In genomic region chr7:25886387-25887240, GRCh38 we compare ENCODE assay signal across 19 cellular contexts.
DNase-seq lines count a peak whose midpoint lies in the region; ATAC-seq and TF ChIP-seq lines count a peak whose summit lies in the region.
"Had no signal": no experiment of that assay in that cellular context is flagged by ENCODE, and none has a peak within 500 bp of the region (broad histone marks: within the 10 kb centered on the region; RNA-seq: fewer than 3 reads in every experiment).

No MANE protein-coding gene starts in this region.

- no peak overlapping the region for H3K4me3 ChIP-seq in KMS-11 (IDR thresholded peaks at IDR 0.05; ENCODE audit: insufficient read depth, low read depth, low read length)
- H3K4me3 ChIP-seq in skeletal muscle tissue (ENCODE audit: low read length in 3 of 3): peak overlapping the region in 2 of 3 donors; percentile 1 to 32
- H3K4me3 ChIP-seq: uterus had no signal

- TF ChIP-seq CTCF in KMS-11 (conservative IDR thresholded peaks at IDR 0.05; ENCODE audit: low read depth, low read length): no peak

- H3K4me1 ChIP-seq in KMS-11 (ENCODE audit: low read depth, poor library complexity, severe bottlenecking) (peaks cover 58% of the 10 kb centered on the region), skeletal muscle tissue (ENCODE audit: control insufficient read depth in 3 of 3, insufficient read depth in 3 of 3, low read length in 3 of 3) (peaks cover 7 to 22% (median 8%) of the 10 kb centered on the region in 3 donors)
- H3K4me1 ChIP-seq: uterus had no signal

- ATAC-seq in GM18861 (IDR thresholded peaks at IDR 0.05; ENCODE audit: unreplicated experiment) (no peak), HG02759 (IDR thresholded peaks at IDR 0.05; ENCODE audit: unreplicated experiment) (no peak)
- no peak for ATAC-seq in stimulated activated naive CD8-positive, alpha-beta T cell treated with anti-CD3 and anti-CD28 coated beads, Interleukin-15, Interleukin-2, amounts not matched to agents 100 U/mL and 50 U/mL, for 24 hours
- ATAC-seq: activated CD8-positive, alpha-beta T cell treated with anti-CD3 and anti-CD28 coated beads, Interleukin-2, amount 10 ng/mL, durations not matched to agents 7 days and 5 days; activated naive CD8-positive, alpha-beta T cell treated with anti-CD3 and anti-CD28 coated beads, Interleukin-2, amount 50 U/mL, for 24 hours; CD8-positive, alpha-beta T cell; sciatic nerve had no signal

- no peaks in the 10 kb centered on the region for H4K20me1 ChIP-seq in KMS-11 (ENCODE audit: insufficient read depth)

- peak overlapping the region; percentile 61 for H3K4me2 ChIP-seq in KMS-11

- H3K27me3 ChIP-seq in KMS-11 (ENCODE audit: insufficient read depth, low read depth) (no peaks in the 10 kb centered on the region), skeletal muscle tissue (ENCODE audit: control insufficient read depth in 3 of 3, insufficient read depth in 3 of 3, low read length in 3 of 3) (peaks cover 6 to 34% (median 13%) of the 10 kb centered on the region in 3 donors)

- H3K9me3 Mint-ChIP-seq in activated CD4-positive, alpha-beta T cell treated with anti-CD3 and anti-CD28 coated beads, Interleukin-2, amount 10 ng/mL, durations not matched to agents 24 days and 14 days: no peaks in the 10 kb centered on the region
- H3K9me3 Mint-ChIP-seq: activated naive CD8-positive, alpha-beta T cell treated with anti-CD3 and anti-CD28 coated beads, Interleukin-2, amount 50 U/mL, for 24 hours; activated T-helper 1 cell treated with anti-CD3 and anti-CD28 coated beads, Interleukin-12 subunit alpha, Interleukin-12 subunit beta, Interleukin-2, Interleukin-4 antibody, amounts not matched to agents 30 ng/mL and 10 ng/mL and 1 ng/mL, durations not matched to agents 14 hours and 24 hours and 36 hours; CD8-positive, alpha-beta T cell had no signal

- H3K27ac Mint-ChIP-seq in activated CD4-positive, alpha-beta T cell treated with anti-CD3 and anti-CD28 coated beads, Interleukin-2, amount 10 ng/mL, durations not matched to agents 24 days and 14 days: no peak overlapping the region
- H3K27ac Mint-ChIP-seq: activated CD8-positive, alpha-beta T cell treated with anti-CD3 and anti-CD28 coated beads, Interleukin-2, amount 10 ng/mL, durations not matched to agents 7 days and 5 days; activated naive CD8-positive, alpha-beta T cell treated with anti-CD3 and anti-CD28 coated beads, Interleukin-2, amount 50 U/mL, for 24 hours; activated T-helper 1 cell treated with anti-CD3 and anti-CD28 coated beads, Interleukin-12 subunit alpha, Interleukin-12 subunit beta, Interleukin-2, Interleukin-4 antibody, amounts not matched to agents 30 ng/mL and 10 ng/mL and 1 ng/mL, durations not matched to agents 14 hours and 24 hours and 36 hours; CD8-positive, alpha-beta T cell had no signal

- no peaks in the 10 kb centered on the region for H3K9me3 ChIP-seq in skeletal muscle tissue (ENCODE audit: control insufficient read depth in 3 of 3, low read length in 3 of 3)
- H3K9me3 ChIP-seq: neutrophil, uterus had no signal

- no peaks in the 10 kb centered on the region for H3K36me3 Mint-ChIP-seq in activated CD4-positive, alpha-beta T cell treated with anti-CD3 and anti-CD28 coated beads, Interleukin-2, amount 10 ng/mL, durations not matched to agents 24 days and 14 days (ENCODE audit: low read depth)
- H3K36me3 Mint-ChIP-seq: CD8-positive, alpha-beta T cell had no signal

- no peaks in the 10 kb centered on the region for H3K79me2 ChIP-seq in KMS-11 (ENCODE audit: insufficient read depth, low read depth)

- H3K4me3 Mint-ChIP-seq in activated CD4-positive, alpha-beta T cell treated with anti-CD3 and anti-CD28 coated beads, Interleukin-2, amount 10 ng/mL, durations not matched to agents 24 days and 14 days: no peak overlapping the region
- H3K4me3 Mint-ChIP-seq: activated CD8-positive, alpha-beta T cell treated with anti-CD3 and anti-CD28 coated beads, Interleukin-2, amount 10 ng/mL, durations not matched to agents 7 days and 5 days; activated naive CD8-positive, alpha-beta T cell treated with anti-CD3 and anti-CD28 coated beads, Interleukin-2, amount 50 U/mL, for 24 hours; activated T-helper 1 cell treated with anti-CD3 and anti-CD28 coated beads, Interleukin-12 subunit alpha, Interleukin-12 subunit beta, Interleukin-2, Interleukin-4 antibody, amounts not matched to agents 30 ng/mL and 10 ng/mL and 1 ng/mL, durations not matched to agents 14 hours and 24 hours and 36 hours; CD8-positive, alpha-beta T cell had no signal

- H3K27ac ChIP-seq in KMS-11: peak overlapping the region; percentile 50
- H3K27ac ChIP-seq in skeletal muscle tissue (ENCODE audit: low read depth, low read length): peak overlapping the region; percentile 91
- H3K27ac ChIP-seq: neutrophil, uterus had no signal

- no peaks in the 10 kb centered on the region for H3K36me3 ChIP-seq in KMS-11 (ENCODE audit: insufficient read depth)
- no peaks in the 10 kb centered on the region for H3K36me3 ChIP-seq in skeletal muscle tissue (ENCODE audit: control insufficient read depth in 3 of 3, insufficient read depth in 3 of 3, low read length in 3 of 3)
- H3K36me3 ChIP-seq: neutrophil, uterus had no signal

- H2AFZ ChIP-seq in KMS-11 (ENCODE audit: low read depth): peak overlapping the region; percentile 39

- intact Hi-C loops in activated CD4-positive, alpha-beta T cell treated with anti-CD3 and anti-CD28 coated beads, Interleukin-2, amount 10 ng/mL, durations not matched to agents 24 days and 14 days (cut with micrococcal nuclease): no loop called here

- H3K9ac ChIP-seq in KMS-11: peak overlapping the region; percentile 10; the same call in 1 of the 2 replicates
- H3K9ac ChIP-seq in skeletal muscle tissue (ENCODE audit: low read depth in 1 of 3, low read length in 3 of 3): peak overlapping the region; percentile 4 to 67 (median 55)

- DNase-seq in activated CD4-positive, alpha-beta T cell treated with anti-CD3 and anti-CD28 coated beads, Interleukin-2, amount 10 ng/mL, durations not matched to agents 24 days and 14 days: peak; percentile 53
- no peak for DNase-seq in activated CD4-positive, alpha-beta T cell treated with anti-CD3 and anti-CD28 coated beads, Interleukin-2, amount 50 U/mL, for 4 hours
- peak; percentile 91 for DNase-seq in cerebellar cortex (ENCODE audit: low spot score)
- DNase-seq in stimulated activated naive CD8-positive, alpha-beta T cell treated with anti-CD3 and anti-CD28 coated beads, Interleukin-15, Interleukin-2, amounts not matched to agents 100 U/mL and 50 U/mL, for 24 hours: no peak
- DNase-seq: activated CD8-positive, alpha-beta T cell treated with anti-CD3 and anti-CD28 coated beads, Interleukin-2, amount 10 ng/mL, durations not matched to agents 7 days and 5 days; activated naive CD8-positive, alpha-beta T cell treated with anti-CD3 and anti-CD28 coated beads, Interleukin-2, amount 50 U/mL, for 24 hours; CD8-positive, alpha-beta T cell; effector memory CD4-positive, alpha-beta T cell; hippocampal formation; midbrain; stimulated activated CD4-positive, alpha-beta T cell treated with anti-CD3 and anti-CD28 coated beads, Interleukin-1b, Interleukin-23, amount 100 ng/mL, for 48 hours; uterus had no signal

- H3K27me3 Mint-ChIP-seq in activated CD4-positive, alpha-beta T cell treated with anti-CD3 and anti-CD28 coated beads, Interleukin-2, amount 10 ng/mL, durations not matched to agents 24 days and 14 days: peaks cover 36% of the 10 kb centered on the region

- no peaks in the 10 kb centered on the region for H3K4me1 Mint-ChIP-seq in activated CD4-positive, alpha-beta T cell treated with anti-CD3 and anti-CD28 coated beads, Interleukin-2, amount 10 ng/mL, durations not matched to agents 24 days and 14 days
- H3K4me1 Mint-ChIP-seq: activated naive CD8-positive, alpha-beta T cell treated with anti-CD3 and anti-CD28 coated beads, Interleukin-2, amount 50 U/mL, for 24 hours had no signal

Comparison
In these comparisons a context has a peak if more than half of its experiments do, and no peak if none do; other contexts are left out.
1. DNase-seq: peak in activated CD4-positive, alpha-beta T cell treated with anti-CD3 and anti-CD28 coated beads, Interleukin-2, amount 10 ng/mL, durations not matched to agents 24 days and 14 days (single experiment) and cerebellar cortex (single experiment); none in activated CD4-positive, alpha-beta T cell treated with anti-CD3 and anti-CD28 coated beads, Interleukin-2, amount 50 U/mL, for 4 hours (0 of 2) and stimulated activated naive CD8-positive, alpha-beta T cell treated with anti-CD3 and anti-CD28 coated beads, Interleukin-15, Interleukin-2, amounts not matched to agents 100 U/mL and 50 U/mL, for 24 hours (single experiment).